ENCODE assay signal across 9 cellular contexts in genomic region chr12:11981174-11981733, GRCh38.
A peak's percentile ranks its signal among the peaks of the same experiment; 100 is the strongest.
DNase-seq lines count a peak whose midpoint lies in the region; ATAC-seq, FAIRE-seq and TF ChIP-seq lines count a peak whose summit lies in the region.
"Had no signal": no experiment of that assay in that cellular context is flagged by ENCODE, and none has a peak within 500 bp of the region (broad histone marks: within the 10 kb centered on the region; RNA-seq: fewer than 3 reads in every experiment).

No MANE protein-coding gene starts in this region.

- DNase-seq in GM12892 (ENCODE audit: insufficient read length) (no peak), NOMO-1 treated with DMSO at 0.1 percent for 48 hours (lab: John Stamatoyannopoulos, UW; ENCODE audit: unreplicated experiment) (peak; percentile 41), NCI-H128 (lab: John Stamatoyannopoulos, UW; ENCODE audit: unreplicated experiment) (no peak), Right ventricle myocardium superior (no peak), SW480 (ENCODE audit: low spot score) (no peak)
- peak; percentile 43 for DNase-seq in activated naive CD8-positive, alpha-beta T cell treated with anti-CD3 and anti-CD28 coated beads for 36 hours
- DNase-seq in stimulated activated CD8-positive, alpha-beta memory T cell treated with anti-CD3 and anti-CD28 coated beads, Interleukin-4, amount 100 ng/mL, for 48 hours, result peak; percentile 69

- intact Hi-C loops in Right ventricle myocardium superior (cut with DNase I), result no loop called here

- peaks cover 45% of the 10 kb centered on the region for H3K4me1 Mint-ChIP-seq in activated naive CD8-positive, alpha-beta T cell treated with anti-CD3 and anti-CD28 coated beads for 36 hours

- H3K27ac Mint-ChIP-seq in activated naive CD8-positive, alpha-beta T cell treated with anti-CD3 and anti-CD28 coated beads for 36 hours, result peak overlapping the region; percentile 91

- H3K36me3 Mint-ChIP-seq in activated naive CD8-positive, alpha-beta T cell treated with anti-CD3 and anti-CD28 coated beads for 36 hours, result peaks cover 23% of the 10 kb centered on the region

- H3K27me3 Mint-ChIP-seq in activated naive CD8-positive, alpha-beta T cell treated with anti-CD3 and anti-CD28 coated beads for 36 hours, result no peaks in the 10 kb centered on the region

- H3K9me3 Mint-ChIP-seq in activated naive CD8-positive, alpha-beta T cell treated with anti-CD3 and anti-CD28 coated beads for 36 hours, result peaks cover 23% of the 10 kb centered on the region

- FAIRE-seq in GM12892 (lab: Jason Lieb, UNC), result peak; percentile 89

- no peak for TF ChIP-seq POLR2A in GM12892 (IDR thresholded peaks at IDR 0.05; ENCODE audit: low read depth, low read length)

- H3K4me3 Mint-ChIP-seq in activated naive CD8-positive, alpha-beta T cell treated with anti-CD3 and anti-CD28 coated beads for 36 hours, result peak overlapping the region; percentile 14

- ATAC-seq in HG02610 (IDR thresholded peaks at IDR 0.05; ENCODE audit: unreplicated experiment), result peak; percentile 90
- ATAC-seq in Right ventricle myocardium superior (ENCODE audit: poor library complexity), result no peak
- ATAC-seq: HCT116 had no signal

Comparison
In these comparisons a context has a peak if more than half of its experiments do, and no peak if none do; other contexts are left out.
1. DNase-seq: peak in NOMO-1 treated with DMSO at 0.1 percent for 48 hours (single experiment), activated naive CD8-positive, alpha-beta T cell treated with anti-CD3 and anti-CD28 coated beads for 36 hours (single experiment) and stimulated activated CD8-positive, alpha-beta memory T cell treated with anti-CD3 and anti-CD28 coated beads, Interleukin-4, amount 100 ng/mL, for 48 hours (single experiment); none in GM12892 (single experiment), NCI-H128 (single experiment), Right ventricle myocardium superior (single experiment) and SW480 (single experiment).